Comparison of ENCODE assay signal across 16 cellular contexts in the genomic region with DNA sequence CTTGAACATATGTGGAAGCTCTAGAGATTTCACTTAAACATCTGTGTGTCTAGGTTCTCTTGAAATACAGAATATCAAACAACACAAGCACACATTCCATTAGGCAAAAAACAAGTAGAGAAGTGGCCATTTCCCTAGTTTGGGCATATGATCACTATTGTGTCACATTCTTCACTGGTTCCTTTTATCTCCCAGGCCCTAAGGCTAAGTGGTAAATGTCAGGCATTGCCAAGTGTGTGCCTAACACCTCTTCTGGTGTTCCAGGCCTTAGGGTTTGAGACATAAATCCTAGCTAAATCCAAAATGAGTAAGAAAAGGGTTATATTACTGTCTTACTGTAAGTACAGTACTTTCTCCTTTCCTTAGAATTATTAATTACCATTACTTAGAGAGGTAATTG.
DNase-seq lines count a peak whose midpoint lies in the region; ATAC-seq and TF ChIP-seq lines count a peak whose summit lies in the region.
"Had no signal": no experiment of that assay in that cellular context is flagged by ENCODE, and none has a peak within 500 bp of the region (broad histone marks: within the 10 kb centered on the region; RNA-seq: fewer than 3 reads in every experiment).

No MANE protein-coding gene starts in this region.

- H3K4me1 ChIP-seq in heart left ventricle: peaks cover 0 to 10% (median 0%) of the 10 kb centered on the region in 12 donors
- H3K4me1 ChIP-seq: BLaER1 treated with 17β-estradiol and CSF1 and Interleukin-3, amounts not matched to agents 10 nM and 100 nM had no signal

- H3K4me3 ChIP-seq in heart left ventricle (no peak overlapping the region), SK-N-MC (no peak overlapping the region)
- H3K4me3 ChIP-seq: BLaER1 treated with 17β-estradiol and CSF1 and Interleukin-3, amounts not matched to agents 10 nM and 100 nM; GM23248 had no signal

- TF ChIP-seq POLR2A in heart left ventricle (IDR thresholded peaks at IDR 0.05): no peak

- H3K9me3 ChIP-seq in heart left ventricle: no peaks in the 10 kb centered on the region
- H3K9me3 ChIP-seq in SK-N-MC (ENCODE audit: low read depth, low read length): no peaks in the 10 kb centered on the region

- peak; percentile 31 to 64 for ATAC-seq in left cardiac atrium
- no peak for ATAC-seq in heart left ventricle
- no peak for ATAC-seq in GM21825 (IDR thresholded peaks at IDR 0.05; ENCODE audit: unreplicated experiment)
- ATAC-seq in GM18519 (IDR thresholded peaks at IDR 0.05; ENCODE audit: low FRiP score, unreplicated experiment): no peak
- ATAC-seq: HCT116 had no signal

- H3K27me3 ChIP-seq in heart left ventricle: no peaks in the 10 kb centered on the region
- H3K27me3 ChIP-seq: BLaER1 treated with 17β-estradiol and CSF1 and Interleukin-3, amounts not matched to agents 10 nM and 100 nM had no signal

- TF ChIP-seq CTCF in heart left ventricle (IDR thresholded peaks at IDR 0.05): no peak

- DNase-seq in left cardiac atrium (no peak), heart left ventricle (no peak), SK-N-MC (ENCODE audit: low read depth, low spot score) (no peak), islet precursor cell (peak; percentile 55), activated gamma-delta T cell (lab: John Stamatoyannopoulos, UW) (no peak), HuH-7.5 (ENCODE audit: low spot score) (no peak)
- DNase-seq: ACHN; CD4-positive, alpha-beta T cell; DMS79 treated with DMSO at 0.1 percent for 48 hours; EL; GDM1; GM23248 had no signal

- H3K9ac ChIP-seq in SK-N-MC (ENCODE audit: insufficient read length): no peak overlapping the region
- H3K9ac ChIP-seq: BLaER1 treated with 17β-estradiol and CSF1 and Interleukin-3, amounts not matched to agents 10 nM and 100 nM; GM23248 had no signal

- H3K27ac ChIP-seq in heart left ventricle (no peak overlapping the region), SK-N-MC (peak overlapping the region; percentile 60)
- H3K27ac ChIP-seq: BLaER1 treated with 17β-estradiol and CSF1 and Interleukin-3, amounts not matched to agents 10 nM and 100 nM; GM23248 had no signal

- H3K36me3 ChIP-seq in heart left ventricle (no peaks in the 10 kb centered on the region), SK-N-MC (ENCODE audit: insufficient read depth, low read length) (no peaks in the 10 kb centered on the region)
- H3K36me3 ChIP-seq: BLaER1 treated with 17β-estradiol and CSF1 and Interleukin-3, amounts not matched to agents 10 nM and 100 nM had no signal

- intact Hi-C loops in left cardiac atrium (cut with DNase I): loop anchor here in 1 of 2 donors (10.0 kb wide), 1 partner anchor 414 kb away; no protein-coding TSS in a partner anchor
- intact Hi-C loops in heart left ventricle (cut with DNase I): loop anchor here in 1 of 10 donors (5.0 kb wide), 1 partner anchor 696 kb away; no protein-coding TSS in a partner anchor

Comparison
In these comparisons a context has a peak if more than half of its experiments do, and no peak if none do; other contexts are left out.
1. ATAC-seq: peak in left cardiac atrium (2 of 2); none in heart left ventricle (0 of 4), GM21825 (single experiment) and GM18519 (single experiment).